8 cellular contexts compared by ENCODE assay signal in the genomic region with DNA sequence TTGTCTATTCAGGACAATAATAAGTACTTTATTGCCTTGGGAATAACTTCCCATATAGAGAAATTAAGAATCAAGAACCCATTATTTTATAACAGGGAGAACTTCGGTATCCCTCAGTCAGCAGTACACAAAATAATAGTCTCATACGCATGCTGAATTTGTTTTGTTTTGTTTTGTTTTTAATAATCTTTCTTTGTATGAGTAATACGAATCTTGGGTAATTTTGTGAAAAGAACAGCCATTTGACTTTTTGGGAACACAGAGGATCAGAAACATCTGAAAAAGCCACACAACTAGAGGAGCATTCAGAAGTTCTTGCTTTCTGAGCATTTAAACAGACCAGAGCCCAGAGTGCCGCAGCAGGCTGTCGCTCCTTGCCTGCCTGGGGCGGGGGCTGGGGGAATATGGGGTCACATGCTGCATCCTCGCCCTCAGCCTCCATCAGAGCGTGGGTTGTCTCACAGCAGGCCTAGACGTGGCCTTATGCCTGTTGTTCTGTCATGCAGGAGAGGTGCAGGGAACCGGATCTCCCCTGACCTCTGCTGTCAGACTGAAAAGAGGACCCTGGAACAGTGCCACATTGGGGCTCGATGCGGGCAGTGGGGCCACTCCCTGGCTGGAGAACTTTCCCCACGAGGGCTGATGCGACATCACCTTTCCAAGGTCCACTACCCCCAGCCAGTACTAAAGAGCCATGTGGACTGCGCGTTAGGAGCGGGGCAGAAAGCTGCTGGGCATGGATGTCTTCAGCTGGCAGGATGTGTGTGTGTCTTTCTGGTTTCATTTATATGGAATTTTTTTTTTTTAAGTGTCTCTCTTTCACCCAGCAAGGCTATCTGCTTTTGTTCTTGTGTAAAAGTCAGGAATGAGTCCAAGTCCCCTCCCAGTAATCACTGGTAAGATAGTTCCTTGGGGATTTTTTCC.
DNase-seq lines count a peak whose midpoint lies in the region; ATAC-seq and TF ChIP-seq lines count a peak whose summit lies in the region.

No MANE protein-coding gene starts in this region.

- H3K27me3 Mint-ChIP-seq in activated T-cell treated with anti-CD3 and anti-CD28 coated beads, Interleukin-2, amount 50 U/mL, for 72 hours (ENCODE audit: low read depth) = no peaks in the 10 kb centered on the region

- H3K4me3 Mint-ChIP-seq in activated T-cell treated with anti-CD3 and anti-CD28 coated beads, Interleukin-2, amount 50 U/mL, for 72 hours = peak overlapping the region in 1 of 2 donors; percentile 5

- H3K27ac ChIP-seq in testis = peak overlapping the region; percentile 13 to 60

- peak overlapping the region; percentile 24 for H3K27ac Mint-ChIP-seq in activated T-cell treated with anti-CD3 and anti-CD28 coated beads, Interleukin-2, amount 50 U/mL, for 72 hours

- 45% methylated on average over 14 to 17 of the region's 17 CpGs for WGBS in testis, 2 donors

- TF ChIP-seq CTCF in testis (IDR thresholded peaks at IDR 0.05) = no peak

- H3K27me3 ChIP-seq in testis = no peaks in the 10 kb centered on the region

- no peak for TF ChIP-seq POLR2A in testis (IDR thresholded peaks at IDR 0.05)
- TF ChIP-seq POLR2A in erythroblast (IDR thresholded peaks at IDR 0.05; ENCODE audit: low read length) = no peak

- no peak for DNase-seq in activated T-cell treated with anti-CD3 and anti-CD28 coated beads, Interleukin-2, amount 50 U/mL, for 72 hours
- DNase-seq in activated T-cell treated with anti-CD3 and anti-CD28 coated beads for 4 hours = no peak
- peak; percentile 17 for DNase-seq in NCI-H2196 treated with DMSO at 0.1 percent for 48 hours (lab: John Stamatoyannopoulos, UW; ENCODE audit: unreplicated experiment)
- DNase-seq in Right ventricle myocardium superior = peak; percentile 50
- DNase-seq in testis = no peak
- no peak for DNase-seq in erythroblast (lab: John Stamatoyannopoulos, UW)
- DNase-seq in NCI-H510A (lab: John Stamatoyannopoulos, UW) = no peak

- no peaks in the 10 kb centered on the region for H3K9me3 ChIP-seq in testis

- ATAC-seq in activated T-cell treated with anti-CD3 and anti-CD28 coated beads, Interleukin-2, amount 50 U/mL, for 72 hours (replicated peaks in 1 of 2) = peak in 1 of 2 donors; percentile 28
- ATAC-seq in Right ventricle myocardium superior (ENCODE audit: poor library complexity) (peak; percentile 23), GM21381 (IDR thresholded peaks at IDR 0.05; ENCODE audit: unreplicated experiment) (no peak)

- intact Hi-C loops in Right ventricle myocardium superior (cut with DNase I) (no loop called here), testis (cut with DNase I; ENCODE audit: low total_unique reads) (no loop called here)

- no peaks in the 10 kb centered on the region for H3K36me3 Mint-ChIP-seq in activated T-cell treated with anti-CD3 and anti-CD28 coated beads, Interleukin-2, amount 50 U/mL, for 72 hours (ENCODE audit: insufficient read depth in 2 of 2)

- no peaks in the 10 kb centered on the region for H3K9me3 Mint-ChIP-seq in activated T-cell treated with anti-CD3 and anti-CD28 coated beads, Interleukin-2, amount 50 U/mL, for 72 hours

- peaks cover 37% of the 10 kb centered on the region for H3K4me1 ChIP-seq in testis

- H3K4me1 Mint-ChIP-seq in activated T-cell treated with anti-CD3 and anti-CD28 coated beads, Interleukin-2, amount 50 U/mL, for 72 hours (ENCODE audit: low read depth) = peaks cover 18% of the 10 kb centered on the region

- H3K36me3 ChIP-seq in testis (ENCODE audit: low read depth, missing control alignments) = no peaks in the 10 kb centered on the region

- H3K4me3 ChIP-seq in testis = no peak overlapping the region

Comparison
In these comparisons a context has a peak if more than half of its experiments do, and no peak if none do; other contexts are left out.
1. DNase-seq: peak in NCI-H2196 treated with DMSO at 0.1 percent for 48 hours (single experiment) and Right ventricle myocardium superior (single experiment); none in activated T-cell treated with anti-CD3 and anti-CD28 coated beads, Interleukin-2, amount 50 U/mL, for 72 hours (0 of 2), activated T-cell treated with anti-CD3 and anti-CD28 coated beads for 4 hours (single experiment), testis (single experiment), erythroblast (0 of 2) and NCI-H510A (single experiment).